In the genomic region with DNA sequence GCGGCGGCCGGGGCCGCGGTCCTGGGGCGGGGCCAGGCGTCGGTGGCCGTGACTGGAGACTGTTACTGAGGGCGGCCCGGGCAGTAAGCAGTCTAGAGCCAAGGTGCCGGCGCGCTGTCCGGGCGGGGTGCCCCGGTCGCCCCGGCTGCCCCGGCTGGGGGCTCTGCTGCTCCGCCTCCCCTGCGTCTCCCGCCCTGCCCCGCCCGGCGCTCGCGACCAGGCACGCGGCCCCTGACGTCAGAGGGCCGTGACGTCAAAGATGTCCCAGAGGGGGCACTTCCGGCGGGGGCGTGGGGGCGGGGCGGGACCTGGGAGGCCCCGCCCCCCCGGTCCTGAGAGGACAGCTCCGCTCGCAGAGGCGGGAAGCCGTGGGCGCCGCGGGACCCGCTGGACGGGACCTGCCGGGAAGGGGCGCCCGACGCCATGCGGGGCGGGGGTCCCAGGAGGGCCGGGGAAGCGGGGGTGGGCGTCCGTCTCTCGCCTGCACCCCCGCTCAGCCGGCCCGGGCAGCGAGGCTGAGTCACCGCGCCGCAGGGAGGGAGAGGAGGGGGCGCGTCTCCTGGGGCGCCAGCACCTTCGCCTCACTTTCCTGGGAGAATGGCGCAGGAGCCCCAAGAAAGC, we compare ENCODE assay signal across 2 cellular contexts.
TF ChIP-seq lines count a peak whose summit lies in the region.

No MANE protein-coding gene starts in this region.

TF ChIP-seq in GM23338, 12 proteins besides CTCF, POLR2A, EP300 and RAD21:
- no peak for TF ChIP-seq POLR2AphosphoS5 (IDR thresholded peaks at IDR 0.05; ENCODE audit: low read depth)
- TF ChIP-seq CREB1 (CRISPR knock-in tag; IDR thresholded peaks at IDR 0.05; ENCODE audit: low read depth): peak; percentile 95
- TF ChIP-seq, protein P1, sequence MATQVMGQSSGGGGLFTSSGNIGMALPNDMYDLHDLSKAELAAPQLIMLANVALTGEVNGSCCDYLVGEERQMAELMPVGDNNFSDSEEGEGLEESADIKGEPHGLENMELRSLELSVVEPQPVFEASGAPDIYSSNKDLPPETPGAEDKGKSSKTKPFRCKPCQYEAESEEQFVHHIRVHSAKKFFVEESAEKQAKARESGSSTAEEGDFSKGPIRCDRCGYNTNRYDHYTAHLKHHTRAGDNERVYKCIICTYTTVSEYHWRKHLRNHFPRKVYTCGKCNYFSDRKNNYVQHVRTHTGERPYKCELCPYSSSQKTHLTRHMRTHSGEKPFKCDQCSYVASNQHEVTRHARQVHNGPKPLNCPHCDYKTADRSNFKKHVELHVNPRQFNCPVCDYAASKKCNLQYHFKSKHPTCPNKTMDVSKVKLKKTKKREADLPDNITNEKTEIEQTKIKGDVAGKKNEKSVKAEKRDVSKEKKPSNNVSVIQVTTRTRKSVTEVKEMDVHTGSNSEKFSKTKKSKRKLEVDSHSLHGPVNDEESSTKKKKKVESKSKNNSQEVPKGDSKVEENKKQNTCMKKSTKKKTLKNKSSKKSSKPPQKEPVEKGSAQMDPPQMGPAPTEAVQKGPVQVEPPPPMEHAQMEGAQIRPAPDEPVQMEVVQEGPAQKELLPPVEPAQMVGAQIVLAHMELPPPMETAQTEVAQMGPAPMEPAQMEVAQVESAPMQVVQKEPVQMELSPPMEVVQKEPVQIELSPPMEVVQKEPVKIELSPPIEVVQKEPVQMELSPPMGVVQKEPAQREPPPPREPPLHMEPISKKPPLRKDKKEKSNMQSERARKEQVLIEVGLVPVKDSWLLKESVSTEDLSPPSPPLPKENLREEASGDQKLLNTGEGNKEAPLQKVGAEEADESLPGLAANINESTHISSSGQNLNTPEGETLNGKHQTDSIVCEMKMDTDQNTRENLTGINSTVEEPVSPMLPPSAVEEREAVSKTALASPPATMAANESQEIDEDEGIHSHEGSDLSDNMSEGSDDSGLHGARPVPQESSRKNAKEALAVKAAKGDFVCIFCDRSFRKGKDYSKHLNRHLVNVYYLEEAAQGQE (IDR thresholded peaks at IDR 0.05; ENCODE audit: unreplicated experiment): peak; percentile 47

TF ChIP-seq in endothelial cell of umbilical vein, 7 proteins besides CTCF, POLR2A, EP300 and RAD21:
- TF ChIP-seq FOS (IDR thresholded peaks at IDR 0.05; ENCODE audit: borderline replicate concordance, insufficient read depth, low read length): no peak
- TF ChIP-seq EZH2 (IDR thresholded peaks at IDR 0.05; ENCODE audit: borderline replicate concordance, low read depth, low read length, severe bottlenecking): no peak
- TF ChIP-seq GATA2 (IDR thresholded peaks at IDR 0.05; ENCODE audit: insufficient read depth, insufficient read length, low read depth, low read length): no peak
- no peak for TF ChIP-seq POLR2AphosphoS5 (IDR thresholded peaks at IDR 0.05; ENCODE audit: insufficient read depth, low read depth, low read length)
- TF ChIP-seq, protein P2, sequence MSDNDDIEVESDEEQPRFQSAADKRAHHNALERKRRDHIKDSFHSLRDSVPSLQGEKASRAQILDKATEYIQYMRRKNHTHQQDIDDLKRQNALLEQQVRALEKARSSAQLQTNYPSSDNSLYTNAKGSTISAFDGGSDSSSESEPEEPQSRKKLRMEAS (IDR thresholded peaks at IDR 0.05; ENCODE audit: insufficient read depth, insufficient read length): no peak
